Comparison of ENCODE assay signal across 2 cellular contexts in the genomic region with DNA sequence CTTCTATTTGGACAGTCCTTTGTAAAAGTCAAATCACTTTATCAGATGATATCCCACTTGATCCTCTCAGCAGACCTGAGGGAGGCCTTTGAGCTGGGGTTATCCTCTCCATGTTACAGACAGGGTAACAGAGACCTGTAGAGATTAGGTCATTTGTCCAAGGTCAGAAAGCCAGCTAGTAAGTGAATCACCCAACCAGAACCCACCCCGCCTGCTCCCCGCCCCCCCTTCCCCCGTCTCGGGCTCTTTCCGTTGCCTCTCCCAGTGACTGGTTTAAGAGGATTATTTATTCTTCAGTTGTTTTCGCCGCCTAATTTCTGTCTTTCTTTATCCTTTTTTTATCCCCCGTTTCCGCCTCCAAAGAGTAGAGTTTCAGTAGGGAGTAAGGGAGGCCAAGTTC.
TF ChIP-seq lines count a peak whose summit lies in the region.

No MANE protein-coding gene starts in this region.

TF ChIP-seq in HepG2, 621 proteins besides CTCF, POLR2A, EP300 and RAD21 (continued from another document):
- TF ChIP-seq, protein P1, sequence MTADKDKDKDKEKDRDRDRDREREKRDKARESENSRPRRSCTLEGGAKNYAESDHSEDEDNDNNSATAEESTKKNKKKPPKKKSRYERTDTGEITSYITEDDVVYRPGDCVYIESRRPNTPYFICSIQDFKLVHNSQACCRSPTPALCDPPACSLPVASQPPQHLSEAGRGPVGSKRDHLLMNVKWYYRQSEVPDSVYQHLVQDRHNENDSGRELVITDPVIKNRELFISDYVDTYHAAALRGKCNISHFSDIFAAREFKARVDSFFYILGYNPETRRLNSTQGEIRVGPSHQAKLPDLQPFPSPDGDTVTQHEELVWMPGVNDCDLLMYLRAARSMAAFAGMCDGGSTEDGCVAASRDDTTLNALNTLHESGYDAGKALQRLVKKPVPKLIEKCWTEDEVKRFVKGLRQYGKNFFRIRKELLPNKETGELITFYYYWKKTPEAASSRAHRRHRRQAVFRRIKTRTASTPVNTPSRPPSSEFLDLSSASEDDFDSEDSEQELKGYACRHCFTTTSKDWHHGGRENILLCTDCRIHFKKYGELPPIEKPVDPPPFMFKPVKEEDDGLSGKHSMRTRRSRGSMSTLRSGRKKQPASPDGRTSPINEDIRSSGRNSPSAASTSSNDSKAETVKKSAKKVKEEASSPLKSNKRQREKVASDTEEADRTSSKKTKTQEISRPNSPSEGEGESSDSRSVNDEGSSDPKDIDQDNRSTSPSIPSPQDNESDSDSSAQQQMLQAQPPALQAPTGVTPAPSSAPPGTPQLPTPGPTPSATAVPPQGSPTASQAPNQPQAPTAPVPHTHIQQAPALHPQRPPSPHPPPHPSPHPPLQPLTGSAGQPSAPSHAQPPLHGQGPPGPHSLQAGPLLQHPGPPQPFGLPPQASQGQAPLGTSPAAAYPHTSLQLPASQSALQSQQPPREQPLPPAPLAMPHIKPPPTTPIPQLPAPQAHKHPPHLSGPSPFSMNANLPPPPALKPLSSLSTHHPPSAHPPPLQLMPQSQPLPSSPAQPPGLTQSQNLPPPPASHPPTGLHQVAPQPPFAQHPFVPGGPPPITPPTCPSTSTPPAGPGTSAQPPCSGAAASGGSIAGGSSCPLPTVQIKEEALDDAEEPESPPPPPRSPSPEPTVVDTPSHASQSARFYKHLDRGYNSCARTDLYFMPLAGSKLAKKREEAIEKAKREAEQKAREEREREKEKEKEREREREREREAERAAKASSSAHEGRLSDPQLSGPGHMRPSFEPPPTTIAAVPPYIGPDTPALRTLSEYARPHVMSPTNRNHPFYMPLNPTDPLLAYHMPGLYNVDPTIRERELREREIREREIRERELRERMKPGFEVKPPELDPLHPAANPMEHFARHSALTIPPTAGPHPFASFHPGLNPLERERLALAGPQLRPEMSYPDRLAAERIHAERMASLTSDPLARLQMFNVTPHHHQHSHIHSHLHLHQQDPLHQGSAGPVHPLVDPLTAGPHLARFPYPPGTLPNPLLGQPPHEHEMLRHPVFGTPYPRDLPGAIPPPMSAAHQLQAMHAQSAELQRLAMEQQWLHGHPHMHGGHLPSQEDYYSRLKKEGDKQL (CRISPR knock-in tag; IDR thresholded peaks at IDR 0.05; ENCODE audit: low read depth), result no peak
- no peak for TF ChIP-seq RFX3 (CRISPR knock-in tag; IDR thresholded peaks at IDR 0.05)
- no peak for TF ChIP-seq ZNF543 (CRISPR knock-in tag; IDR thresholded peaks at IDR 0.05)
- TF ChIP-seq YEATS4 (CRISPR knock-in tag; IDR thresholded peaks at IDR 0.05; ENCODE audit: borderline replicate concordance), result no peak
- no peak for TF ChIP-seq ZNF274 (CRISPR knock-in tag; IDR thresholded peaks at IDR 0.05)
- TF ChIP-seq MED8 (CRISPR knock-in tag; IDR thresholded peaks at IDR 0.05; ENCODE audit: insufficient replicate concordance), result no peak
- no peak for TF ChIP-seq MAFG (CRISPR knock-in tag; IDR thresholded peaks at IDR 0.05)
- no peak for TF ChIP-seq WIZ (CRISPR knock-in tag; IDR thresholded peaks at IDR 0.05)

TF ChIP-seq in SK-N-SH treated with all-trans-retinoic acid at 6 μM for 48 hours, 23 proteins besides CTCF, POLR2A, EP300 and RAD21 (continued from another document):
- TF ChIP-seq ZNF565 (CRISPR knock-in tag; conservative IDR thresholded peaks at IDR 0.05; ENCODE audit: low read depth), result no peak
TF ChIP-seq in SK-N-SH treated with all-trans-retinoic acid at 6 μM for 48 hours: peak in this region for 0.
